25 cellular contexts compared by ENCODE assay signal in genomic region chr13:107234315-107234714, GRCh38.
DNase-seq lines count a peak whose midpoint lies in the region; ATAC-seq and TF ChIP-seq lines count a peak whose summit lies in the region.
"Had no signal": no experiment of that assay in that cellular context is flagged by ENCODE, and none has a peak within 500 bp of the region (broad histone marks: within the 10 kb centered on the region; RNA-seq: fewer than 3 reads in every experiment).

No MANE protein-coding gene starts in this region.

- no peaks in the 10 kb centered on the region for H3K79me1 ChIP-seq in neuronal stem cell (ENCODE audit: low read depth, low read length)

- no peak overlapping the region for H2BK5ac ChIP-seq in neuronal stem cell (ENCODE audit: low read length)

- no peak overlapping the region for H2BK12ac ChIP-seq in neuronal stem cell (ENCODE audit: low read length)

- DNase-seq in NCI-H1092 treated with DMSO at 0.1 percent for 48 hours (lab: John Stamatoyannopoulos, UW) (peak; percentile 75), SHP77 treated with DMSO at 0.1 percent for 48 hours (lab: John Stamatoyannopoulos, UW) (peak; percentile 68), neuronal stem cell (ENCODE audit: low spot score) (no peak), AG08396 (ENCODE audit: low spot score) (no peak), sciatic nerve (ENCODE audit: low spot score) (no peak), T1000 (lab: John Stamatoyannopoulos, UW) (no peak), psoas muscle (no peak)
- DNase-seq: activated CD4-positive, alpha-beta memory T cell treated with anti-CD3 and anti-CD28 coated beads, Interleukin-2, amount 10 ng/mL, durations not matched to agents 7 days and 5 days; activated CD4-positive, alpha-beta T cell treated with anti-CD3 and anti-CD28 coated beads for 1 hour; aorta; COR-L47; dermis blood vessel endothelial cell; foreskin melanocyte; heart right ventricle; naive B cell; NCI-H2171 treated with DMSO at 0.1 percent for 48 hours; NCI-H526; Right ventricle myocardium superior had no signal

- H3K4me3 ChIP-seq in neuronal stem cell (ENCODE audit: low read length in 2 of 2) (no peak overlapping the region), psoas muscle (no peak overlapping the region)
- H3K4me3 ChIP-seq: BLaER1 treated with 17β-estradiol and CSF1 and Interleukin-3, amounts not matched to agents 10 nM and 100 nM; esophagus muscularis mucosa; HAP-1; heart right ventricle had no signal

- H4K91ac ChIP-seq in neuronal stem cell (ENCODE audit: low read depth, low read length, poor library complexity): no peak overlapping the region

- H4K8ac ChIP-seq in neuronal stem cell (ENCODE audit: low read depth, low read length): no peak overlapping the region

- H3K4me1 ChIP-seq in neuronal stem cell (ENCODE audit: control insufficient read depth in 2 of 2, insufficient read depth in 1 of 2, low read depth in 1 of 2, low read length in 2 of 2): peaks cover 0 to 2% of the 10 kb centered on the region in 2 donors
- no peaks in the 10 kb centered on the region for H3K4me1 ChIP-seq in psoas muscle
- H3K4me1 ChIP-seq: BLaER1 treated with 17β-estradiol and CSF1 and Interleukin-3, amounts not matched to agents 10 nM and 100 nM; esophagus muscularis mucosa; HAP-1; heart right ventricle had no signal

- H3K9ac ChIP-seq in neuronal stem cell (ENCODE audit: low read depth, low read length, poor library complexity): no peak overlapping the region
- H3K9ac ChIP-seq: BLaER1 treated with 17β-estradiol and CSF1 and Interleukin-3, amounts not matched to agents 10 nM and 100 nM had no signal

- H3K27me3 ChIP-seq in neuronal stem cell (ENCODE audit: control insufficient read depth in 3 of 3, insufficient read depth in 3 of 3, low read depth in 1 of 3, low read length in 3 of 3): peaks cover 0 to 11% (median 0%) of the 10 kb centered on the region in 3 experiments
- no peaks in the 10 kb centered on the region for H3K27me3 ChIP-seq in psoas muscle (ENCODE audit: insufficient read depth in 3 of 3, low read length in 2 of 3)
- H3K27me3 ChIP-seq: BLaER1 treated with 17β-estradiol and CSF1 and Interleukin-3, amounts not matched to agents 10 nM and 100 nM; esophagus muscularis mucosa had no signal

- H3K14ac ChIP-seq in neuronal stem cell (ENCODE audit: low read length): no peak overlapping the region

- no CpG with 5 or more reads among the region's 9 CpGs for WGBS in neuronal stem cell (ENCODE audit: extremely low coverage in 2 of 2, insufficient read length in 2 of 2, insufficient replicate concordance in 1 of 2), 2 donors
- WGBS in psoas muscle, 3 donors: 33 to 38% (median 35%) methylated on average over 9 of the region's 9 CpGs

- no peak overlapping the region for H2BK15ac ChIP-seq in neuronal stem cell (ENCODE audit: low read length)

- H3K18ac ChIP-seq in neuronal stem cell (ENCODE audit: low read length): no peak overlapping the region

- peak overlapping the region; percentile 25 for H3K27ac ChIP-seq in cingulate gyrus (ENCODE audit: low read depth, low read length)
- no peak overlapping the region for H3K27ac ChIP-seq in neuronal stem cell (replicated peaks; ENCODE audit: low read length)
- no peak overlapping the region for H3K27ac ChIP-seq in psoas muscle
- H3K27ac ChIP-seq: BLaER1 treated with 17β-estradiol and CSF1 and Interleukin-3, amounts not matched to agents 10 nM and 100 nM; esophagus muscularis mucosa; heart right ventricle had no signal

- no peak for ATAC-seq in sciatic nerve
- no peak for ATAC-seq in psoas muscle
- ATAC-seq: heart right ventricle; HepG2; Panc1; stimulated activated effector memory CD8-positive, alpha-beta T cell treated with anti-CD3 and anti-CD28 coated beads, Interleukin-12 subunit alpha, Interleukin-12 subunit beta, amount 100 ng/mL, for 72 hours had no signal

- no peaks in the 10 kb centered on the region for H3K9me3 ChIP-seq in neuronal stem cell (replicated peaks in 1 of 2; ENCODE audit: control insufficient read depth in 2 of 2, insufficient read depth in 1 of 2, low read depth in 1 of 2, low read length in 2 of 2)
- H3K9me3 ChIP-seq in psoas muscle: no peaks in the 10 kb centered on the region
- H3K9me3 ChIP-seq: BLaER1 treated with 17β-estradiol and CSF1 and Interleukin-3, amounts not matched to agents 10 nM and 100 nM; esophagus muscularis mucosa; HAP-1; heart right ventricle had no signal

- no peak overlapping the region for H3K4me2 ChIP-seq in neuronal stem cell (ENCODE audit: insufficient read depth, low read length, poor library complexity, severe bottlenecking)
- H3K4me2 ChIP-seq: BLaER1 treated with 17β-estradiol and CSF1 and Interleukin-3, amounts not matched to agents 10 nM and 100 nM had no signal

- H3K4ac ChIP-seq in neuronal stem cell (ENCODE audit: low read length): no peak overlapping the region

- no peak overlapping the region for H2AK5ac ChIP-seq in neuronal stem cell (ENCODE audit: low read depth, low read length)

- TF ChIP-seq CTCF in psoas muscle (IDR thresholded peaks at IDR 0.05): no peak

- no peak overlapping the region for H2BK120ac ChIP-seq in neuronal stem cell (ENCODE audit: low read depth, low read length)

- no peak overlapping the region for H3K23ac ChIP-seq in neuronal stem cell (ENCODE audit: low read depth, low read length, poor library complexity)

- H2AFZ ChIP-seq in neuronal stem cell (ENCODE audit: low read length): peak overlapping the region; percentile 51

- H3K36me3 ChIP-seq in neuronal stem cell (replicated peaks in 1 of 2; ENCODE audit: control insufficient read depth in 2 of 2, insufficient read depth in 2 of 2, low read length in 2 of 2) (no peaks in the 10 kb centered on the region), psoas muscle (ENCODE audit: insufficient read depth in 1 of 2, low read depth in 1 of 2) (no peaks in the 10 kb centered on the region)
- H3K36me3 ChIP-seq: BLaER1 treated with 17β-estradiol and CSF1 and Interleukin-3, amounts not matched to agents 10 nM and 100 nM; esophagus muscularis mucosa; HAP-1; heart right ventricle had no signal

- intact Hi-C loops in sciatic nerve (cut with DNase I): no loop called here
- intact Hi-C loops in psoas muscle (cut with DNase I): no loop called here

Comparison
In these comparisons a context has a peak if more than half of its experiments do, and no peak if none do; other contexts are left out.
1. DNase-seq: peak in NCI-H1092 treated with DMSO at 0.1 percent for 48 hours (single experiment) and SHP77 treated with DMSO at 0.1 percent for 48 hours (single experiment); none in neuronal stem cell (single experiment), AG08396 (single experiment), sciatic nerve (single experiment), T1000 (single experiment) and psoas muscle (0 of 2).